Comparison of ENCODE assay signal across 1 cellular context in the genomic region with DNA sequence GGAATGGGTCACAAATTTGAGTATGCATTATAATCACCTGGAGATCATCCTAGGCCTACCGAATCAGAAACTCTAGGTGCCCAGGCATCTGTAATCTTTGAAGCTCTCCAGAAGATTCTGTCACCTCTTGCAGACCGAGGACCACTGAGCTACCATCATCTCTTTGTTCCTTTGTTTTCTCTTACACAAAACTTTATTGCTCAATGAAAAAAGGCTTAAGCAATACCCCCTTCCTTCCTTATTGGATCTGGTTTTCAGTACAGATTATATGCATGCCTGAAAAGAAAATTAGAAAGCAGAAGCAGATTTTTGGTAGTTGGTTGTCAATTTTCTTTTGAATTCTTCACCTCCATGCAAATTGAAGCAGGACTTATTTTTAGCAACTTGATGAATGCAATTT.
TF ChIP-seq lines count a peak whose summit lies in the region.

No MANE protein-coding gene starts in this region.

TF ChIP-seq in GM12878, 131 proteins besides CTCF, POLR2A, EP300 and RAD21:
- TF ChIP-seq, protein P1, sequence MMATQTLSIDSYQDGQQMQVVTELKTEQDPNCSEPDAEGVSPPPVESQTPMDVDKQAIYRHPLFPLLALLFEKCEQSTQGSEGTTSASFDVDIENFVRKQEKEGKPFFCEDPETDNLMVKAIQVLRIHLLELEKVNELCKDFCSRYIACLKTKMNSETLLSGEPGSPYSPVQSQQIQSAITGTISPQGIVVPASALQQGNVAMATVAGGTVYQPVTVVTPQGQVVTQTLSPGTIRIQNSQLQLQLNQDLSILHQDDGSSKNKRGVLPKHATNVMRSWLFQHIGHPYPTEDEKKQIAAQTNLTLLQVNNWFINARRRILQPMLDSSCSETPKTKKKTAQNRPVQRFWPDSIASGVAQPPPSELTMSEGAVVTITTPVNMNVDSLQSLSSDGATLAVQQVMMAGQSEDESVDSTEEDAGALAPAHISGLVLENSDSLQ (IDR thresholded peaks at IDR 0.05) = no peak
- TF ChIP-seq, protein P2, sequence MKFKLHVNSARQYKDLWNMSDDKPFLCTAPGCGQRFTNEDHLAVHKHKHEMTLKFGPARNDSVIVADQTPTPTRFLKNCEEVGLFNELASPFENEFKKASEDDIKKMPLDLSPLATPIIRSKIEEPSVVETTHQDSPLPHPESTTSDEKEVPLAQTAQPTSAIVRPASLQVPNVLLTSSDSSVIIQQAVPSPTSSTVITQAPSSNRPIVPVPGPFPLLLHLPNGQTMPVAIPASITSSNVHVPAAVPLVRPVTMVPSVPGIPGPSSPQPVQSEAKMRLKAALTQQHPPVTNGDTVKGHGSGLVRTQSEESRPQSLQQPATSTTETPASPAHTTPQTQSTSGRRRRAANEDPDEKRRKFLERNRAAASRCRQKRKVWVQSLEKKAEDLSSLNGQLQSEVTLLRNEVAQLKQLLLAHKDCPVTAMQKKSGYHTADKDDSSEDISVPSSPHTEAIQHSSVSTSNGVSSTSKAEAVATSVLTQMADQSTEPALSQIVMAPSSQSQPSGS (IDR thresholded peaks at IDR 0.05; ENCODE audit: low read length) = no peak
- TF ChIP-seq, protein P3, sequence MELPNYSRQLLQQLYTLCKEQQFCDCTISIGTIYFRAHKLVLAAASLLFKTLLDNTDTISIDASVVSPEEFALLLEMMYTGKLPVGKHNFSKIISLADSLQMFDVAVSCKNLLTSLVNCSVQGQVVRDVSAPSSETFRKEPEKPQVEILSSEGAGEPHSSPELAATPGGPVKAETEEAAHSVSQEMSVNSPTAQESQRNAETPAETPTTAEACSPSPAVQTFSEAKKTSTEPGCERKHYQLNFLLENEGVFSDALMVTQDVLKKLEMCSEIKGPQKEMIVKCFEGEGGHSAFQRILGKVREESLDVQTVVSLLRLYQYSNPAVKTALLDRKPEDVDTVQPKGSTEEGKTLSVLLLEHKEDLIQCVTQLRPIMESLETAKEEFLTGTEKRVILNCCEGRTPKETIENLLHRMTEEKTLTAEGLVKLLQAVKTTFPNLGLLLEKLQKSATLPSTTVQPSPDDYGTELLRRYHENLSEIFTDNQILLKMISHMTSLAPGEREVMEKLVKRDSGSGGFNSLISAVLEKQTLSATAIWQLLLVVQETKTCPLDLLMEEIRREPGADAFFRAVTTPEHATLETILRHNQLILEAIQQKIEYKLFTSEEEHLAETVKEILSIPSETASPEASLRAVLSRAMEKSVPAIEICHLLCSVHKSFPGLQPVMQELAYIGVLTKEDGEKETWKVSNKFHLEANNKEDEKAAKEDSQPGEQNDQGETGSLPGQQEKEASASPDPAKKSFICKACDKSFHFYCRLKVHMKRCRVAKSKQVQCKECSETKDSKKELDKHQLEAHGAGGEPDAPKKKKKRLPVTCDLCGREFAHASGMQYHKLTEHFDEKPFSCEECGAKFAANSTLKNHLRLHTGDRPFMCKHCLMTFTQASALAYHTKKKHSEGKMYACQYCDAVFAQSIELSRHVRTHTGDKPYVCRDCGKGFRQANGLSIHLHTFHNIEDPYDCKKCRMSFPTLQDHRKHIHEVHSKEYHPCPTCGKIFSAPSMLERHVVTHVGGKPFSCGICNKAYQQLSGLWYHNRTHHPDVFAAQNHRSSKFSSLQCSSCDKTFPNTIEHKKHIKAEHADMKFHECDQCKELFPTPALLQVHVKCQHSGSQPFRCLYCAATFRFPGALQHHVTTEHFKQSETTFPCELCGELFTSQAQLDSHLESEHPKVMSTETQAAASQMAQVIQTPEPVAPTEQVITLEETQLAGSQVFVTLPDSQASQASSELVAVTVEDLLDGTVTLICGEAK (IDR thresholded peaks at IDR 0.05; ENCODE audit: borderline replicate concordance) = 0 out of 2 replicates have a peak, but pooled peaks have one; percentile 20
